Comparison of ENCODE assay signal across 8 cellular contexts in genomic region chr1:119870917-119871486, GRCh38. TPM values are rescaled to one million over a fixed set of nuclear protein-coding genes. Genes with fewer than 3 reads are reported as not detected.
DNase-seq lines count a peak whose midpoint lies in the region; ATAC-seq and TF ChIP-seq lines count a peak whose summit lies in the region.

No MANE protein-coding gene starts in this region.

- intact Hi-C loops in activated CD4-positive, alpha-beta T cell treated with anti-CD3 and anti-CD28 coated beads, Interleukin-2, amount 10 ng/mL, durations not matched to agents 24 days and 14 days (cut with micrococcal nuclease), result loop anchor here (10.0 kb wide), 2 partner anchors 66 to 126 kb away; no protein-coding TSS in a partner anchor

- DNase-seq in C1 segment of cervical spinal cord (lab: John Stamatoyannopoulos, UW) (peak in 11 of 14 donors; percentile 3 to 72 (median 35)), HCEC 1CT (peak; percentile 66), NCI-H345 treated with DMSO at 0.1 percent for 48 hours (lab: John Stamatoyannopoulos, UW; ENCODE audit: unreplicated experiment) (peak; percentile 68), dermis blood vessel endothelial cell (peak; percentile 72), lung (ENCODE audit: low spot score) (peak; percentile 68)
- peak; percentile 93 for DNase-seq in activated CD4-positive, alpha-beta T cell treated with anti-CD3 and anti-CD28 coated beads, Interleukin-2, amount 10 ng/mL, durations not matched to agents 24 days and 14 days
- DNase-seq in stimulated activated CD8-positive, alpha-beta memory T cell treated with anti-CD3 and anti-CD28 coated beads, Interleukin-12 subunit alpha, Interleukin-12 subunit beta, amount 100 ng/mL, for 1 hour (ENCODE audit: low read depth), result peak; percentile 33

- H3K36me3 ChIP-seq in lung (ENCODE audit: control insufficient read depth in 2 of 2, insufficient read depth in 2 of 2, low read length in 2 of 2), result no peaks in the 10 kb centered on the region

- H3K27ac ChIP-seq in lung (ENCODE audit: low read depth in 1 of 2, low read length in 1 of 2), result no peak overlapping the region

- ATAC-seq in lung (ENCODE audit: insufficient read depth, low FRiP score) (peak; percentile 86), HG02763 (IDR thresholded peaks at IDR 0.05; ENCODE audit: unreplicated experiment) (no peak)

- no peaks in the 10 kb centered on the region for H3K9me3 ChIP-seq in lung (ENCODE audit: control insufficient read depth in 2 of 2, insufficient read depth in 1 of 2, low read length in 1 of 2)

- WGBS in lung, 2 donors, result 36 to 42% methylated on average over 16 of the region's 16 CpGs

- peaks cover 11% of the 10 kb centered on the region for H3K4me1 Mint-ChIP-seq in activated CD4-positive, alpha-beta T cell treated with anti-CD3 and anti-CD28 coated beads, Interleukin-2, amount 10 ng/mL, durations not matched to agents 24 days and 14 days

- H3K27ac Mint-ChIP-seq in activated CD4-positive, alpha-beta T cell treated with anti-CD3 and anti-CD28 coated beads, Interleukin-2, amount 10 ng/mL, durations not matched to agents 24 days and 14 days, result no peak overlapping the region

- H3K4me3 Mint-ChIP-seq in activated CD4-positive, alpha-beta T cell treated with anti-CD3 and anti-CD28 coated beads, Interleukin-2, amount 10 ng/mL, durations not matched to agents 24 days and 14 days, result peak overlapping the region; percentile 36

- H3K4me1 ChIP-seq in lung (ENCODE audit: control insufficient read depth in 2 of 2, insufficient read depth in 2 of 2, low read length in 2 of 2), result no peaks in the 10 kb centered on the region

- H3K9me3 Mint-ChIP-seq in activated CD4-positive, alpha-beta T cell treated with anti-CD3 and anti-CD28 coated beads, Interleukin-2, amount 10 ng/mL, durations not matched to agents 24 days and 14 days, result no peaks in the 10 kb centered on the region

- H3K27me3 Mint-ChIP-seq in activated CD4-positive, alpha-beta T cell treated with anti-CD3 and anti-CD28 coated beads, Interleukin-2, amount 10 ng/mL, durations not matched to agents 24 days and 14 days, result peaks cover 34% of the 10 kb centered on the region

- no peak overlapping the region for H3K4me3 ChIP-seq in lung

- H3K36me3 Mint-ChIP-seq in activated CD4-positive, alpha-beta T cell treated with anti-CD3 and anti-CD28 coated beads, Interleukin-2, amount 10 ng/mL, durations not matched to agents 24 days and 14 days (ENCODE audit: low read depth), result no peaks in the 10 kb centered on the region

- H3K27me3 ChIP-seq in lung (ENCODE audit: control insufficient read depth, insufficient read depth), result no peaks in the 10 kb centered on the region

- peak; percentile 49 for TF ChIP-seq CTCF in lung (IDR thresholded peaks at IDR 0.05; ENCODE audit: control extremely low read depth, extremely low read depth)

RNA-seq across cellular contexts. Expression of gene ADAM30, which starts 25.3 kb away (rescaled TPM):
- not detected in 2 replicates for total RNA-seq in activated CD4-positive, alpha-beta T cell treated with anti-CD3 and anti-CD28 coated beads, Interleukin-2, amount 10 ng/mL, durations not matched to agents 24 days and 14 days
- total RNA-seq in dermis blood vessel endothelial cell (not detected in 2 replicates), lung (not detected)
- not detected for polyA plus RNA-seq in lung

RNA-seq across cellular contexts. Expression of gene REG4, which starts 59.7 kb away (rescaled TPM):
- 0.19 and 0.40 TPM in 2 replicates for total RNA-seq in activated CD4-positive, alpha-beta T cell treated with anti-CD3 and anti-CD28 coated beads, Interleukin-2, amount 10 ng/mL, durations not matched to agents 24 days and 14 days
- total RNA-seq in dermis blood vessel endothelial cell (not detected in 2 replicates), lung (not detected)
- polyA plus RNA-seq in lung, result under 1 TPM in 1 of 2 donors, not detected in 1; 0.08 TPM

Comparison
In these comparisons a context has a peak if more than half of its experiments do, and no peak if none do; other contexts are left out.
1. DNase-seq: peak in every context shown above with its lines; median percentile 93 in activated CD4-positive, alpha-beta T cell treated with anti-CD3 and anti-CD28 coated beads, Interleukin-2, amount 10 ng/mL, durations not matched to agents 24 days and 14 days; 72 in dermis blood vessel endothelial cell; 68 in NCI-H345 treated with DMSO at 0.1 percent for 48 hours; 68 in lung; 66 in HCEC 1CT; 35 in C1 segment of cervical spinal cord; 33 in stimulated activated CD8-positive, alpha-beta memory T cell treated with anti-CD3 and anti-CD28 coated beads, Interleukin-12 subunit alpha, Interleukin-12 subunit beta, amount 100 ng/mL, for 1 hour.